ENCODE assay signal across 15 cellular contexts in the genomic region with DNA sequence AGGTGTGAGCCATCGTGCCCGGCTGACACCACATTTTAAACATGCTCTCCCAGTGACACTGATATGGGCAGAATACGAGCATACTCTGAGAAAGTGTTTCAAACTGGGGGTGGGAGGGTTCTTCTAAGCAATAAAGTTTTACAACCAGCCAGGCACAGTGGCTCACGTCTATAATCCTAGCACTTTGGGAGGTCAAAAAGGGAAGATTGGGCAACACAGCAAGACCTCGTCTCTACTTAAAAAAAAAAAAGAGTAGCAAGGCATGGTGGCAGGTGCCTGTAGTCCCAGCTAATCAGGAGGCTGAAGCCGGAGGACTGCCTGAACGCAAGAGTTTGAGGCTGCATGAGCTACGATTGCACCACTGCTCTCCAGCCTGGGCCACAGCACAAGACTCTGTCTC. TPM values are rescaled to one million over a fixed set of nuclear protein-coding genes. Genes with fewer than 3 reads are reported as not detected.
A peak's percentile ranks its signal among the peaks of the same experiment; 100 is the strongest.
DNase-seq lines count a peak whose midpoint lies in the region; ATAC-seq and TF ChIP-seq lines count a peak whose summit lies in the region.
"Had no signal": no experiment of that assay in that cellular context is flagged by ENCODE, and none has a peak within 500 bp of the region (broad histone marks: within the 10 kb centered on the region; RNA-seq: fewer than 3 reads in every experiment).

No MANE protein-coding gene starts in this region.

- 0 out of 2 replicates have a peak, but pooled peaks cover 19% of the 10 kb centered on the region for H3F3A ChIP-seq in GM23338 (replicated peaks; ENCODE audit: low read depth)

- H3K4me1 ChIP-seq in GM23338 (ENCODE audit: insufficient read depth), result no peaks in the 10 kb centered on the region; the same call in 1 of the 2 replicates

- H3K4me1 Mint-ChIP-seq in T-helper 2 cell treated with Interferon-gamma antibody and Interleukin-4, amounts not matched to agents 5 μg/mL and 100 μg/mL, for 36 hours (ENCODE audit: low read depth), result peaks cover 28% of the 10 kb centered on the region
- H3K4me1 Mint-ChIP-seq in GM23338, result peaks cover 12% of the 10 kb centered on the region
- peaks cover 38% of the 10 kb centered on the region for H3K4me1 Mint-ChIP-seq in activated naive CD8-positive, alpha-beta T cell treated with anti-CD3 and anti-CD28 coated beads for 36 hours
- peaks cover 22 to 27% of the 10 kb centered on the region in 2 donors for H3K4me1 Mint-ChIP-seq in natural killer cell treated with Interleukin-12 subunit alpha and Interleukin-12 subunit beta and Interleukin-15 and Interleukin-18, amount 100 ng/mL, for 72 hours (ENCODE audit: low read depth in 2 of 2)

- TF ChIP-seq CTCF in GM23338 (conservative IDR thresholded peaks at IDR 0.05; ENCODE audit: low read depth in 2 of 2), result no peak

- H2AFZ ChIP-seq in GM23338, result no peak overlapping the region

- ATAC-seq in GM23338 (no peak), HG03442 (IDR thresholded peaks at IDR 0.05; ENCODE audit: unreplicated experiment) (no peak)
- ATAC-seq in natural killer cell treated with Interleukin-12 subunit alpha and Interleukin-12 subunit beta and Interleukin-15 and Interleukin-18, amount 100 ng/mL, for 72 hours, result no peak
- ATAC-seq: HCT116, left ventricle myocardium superior had no signal

- H3K27me3 Mint-ChIP-seq in T-helper 2 cell treated with Interferon-gamma antibody and Interleukin-4, amounts not matched to agents 5 μg/mL and 100 μg/mL, for 36 hours (ENCODE audit: low read depth), result no peaks in the 10 kb centered on the region
- peaks cover 13% of the 10 kb centered on the region for H3K27me3 Mint-ChIP-seq in GM23338 (ENCODE audit: insufficient read depth, low read depth, poor library complexity)
- H3K27me3 Mint-ChIP-seq in activated naive CD8-positive, alpha-beta T cell treated with anti-CD3 and anti-CD28 coated beads for 36 hours, result no peaks in the 10 kb centered on the region
- no peaks in the 10 kb centered on the region for H3K27me3 Mint-ChIP-seq in natural killer cell treated with Interleukin-12 subunit alpha and Interleukin-12 subunit beta and Interleukin-15 and Interleukin-18, amount 100 ng/mL, for 72 hours

- H3K27ac Mint-ChIP-seq in T-helper 2 cell treated with Interferon-gamma antibody and Interleukin-4, amounts not matched to agents 5 μg/mL and 100 μg/mL, for 36 hours, result no peak overlapping the region
- H3K27ac Mint-ChIP-seq in GM23338, result no peak overlapping the region
- H3K27ac Mint-ChIP-seq in activated naive CD8-positive, alpha-beta T cell treated with anti-CD3 and anti-CD28 coated beads for 36 hours, result peak overlapping the region; percentile 38
- H3K27ac Mint-ChIP-seq in natural killer cell treated with Interleukin-12 subunit alpha and Interleukin-12 subunit beta and Interleukin-15 and Interleukin-18, amount 100 ng/mL, for 72 hours, result peak overlapping the region; percentile 88 to 97

- H4K20me1 ChIP-seq in GM23338 (replicated peaks; ENCODE audit: insufficient read depth), result peaks cover 23% of the 10 kb centered on the region

- peak overlapping the region; percentile 27 for H3K4me3 Mint-ChIP-seq in T-helper 2 cell treated with Interferon-gamma antibody and Interleukin-4, amounts not matched to agents 5 μg/mL and 100 μg/mL, for 36 hours
- H3K4me3 Mint-ChIP-seq in GM23338, result peak overlapping the region; percentile 21; the same call in 1 of the 3 replicates
- peak overlapping the region; percentile 14 for H3K4me3 Mint-ChIP-seq in activated naive CD8-positive, alpha-beta T cell treated with anti-CD3 and anti-CD28 coated beads for 36 hours
- peak overlapping the region; percentile 25 for H3K4me3 Mint-ChIP-seq in natural killer cell treated with Interleukin-12 subunit alpha and Interleukin-12 subunit beta and Interleukin-15 and Interleukin-18, amount 100 ng/mL, for 72 hours

- DNase-seq in T-helper 2 cell treated with Interferon-gamma antibody and Interleukin-4, amounts not matched to agents 5 μg/mL and 100 μg/mL, for 36 hours (ENCODE audit: low spot score), result no peak
- no peak for DNase-seq in T-helper 2 cell
- DNase-seq in GM23338 (ENCODE audit: low spot score), result no peak
- no peak for DNase-seq in activated naive CD8-positive, alpha-beta T cell treated with anti-CD3 and anti-CD28 coated beads for 36 hours
- no peak for DNase-seq in natural killer cell treated with Interleukin-12 subunit alpha and Interleukin-12 subunit beta and Interleukin-15 and Interleukin-18, amount 100 ng/mL, for 72 hours (ENCODE audit: low spot score)
- DNase-seq in HUDEP-2 (lab: John Stamatoyannopoulos, UW; ENCODE audit: unreplicated experiment in 76 of 76), result no peak
- DNase-seq in kidney glomerular epithelial cell (lab: John Stamatoyannopoulos, UW), result no peak
- DNase-seq: left ventricle myocardium superior, NCI-H2029 treated with DMSO at 0.1 percent for 48 hours, NCI-H69, Peyer's patch, substantia nigra had no signal

- H3K27ac ChIP-seq in GM23338 (ENCODE audit: low read depth), result no peak overlapping the region
- H3K27ac ChIP-seq: Peyer's patch had no signal

- no peaks in the 10 kb centered on the region for H3K9me2 ChIP-seq in GM23338 (ENCODE audit: insufficient read depth)

- peaks cover 12% of the 10 kb centered on the region for H3K36me3 ChIP-seq in GM23338 (ENCODE audit: insufficient read depth)

- peaks cover 47% of the 10 kb centered on the region for H3K79me2 ChIP-seq in GM23338 (replicated peaks; ENCODE audit: insufficient read depth)

- no peaks in the 10 kb centered on the region for H3K27me3 ChIP-seq in GM23338 (ENCODE audit: insufficient read depth)
- H3K27me3 ChIP-seq: Peyer's patch had no signal

- no peaks in the 10 kb centered on the region for H3K9me3 Mint-ChIP-seq in T-helper 2 cell treated with Interferon-gamma antibody and Interleukin-4, amounts not matched to agents 5 μg/mL and 100 μg/mL, for 36 hours
- H3K9me3 Mint-ChIP-seq in GM23338, result peaks cover 2% of the 10 kb centered on the region; the same call in 1 of the 3 replicates
- H3K9me3 Mint-ChIP-seq in activated naive CD8-positive, alpha-beta T cell treated with anti-CD3 and anti-CD28 coated beads for 36 hours, result no peaks in the 10 kb centered on the region
- H3K9me3 Mint-ChIP-seq in natural killer cell treated with Interleukin-12 subunit alpha and Interleukin-12 subunit beta and Interleukin-15 and Interleukin-18, amount 100 ng/mL, for 72 hours, result no peaks in the 10 kb centered on the region

- H3K36me3 Mint-ChIP-seq in T-helper 2 cell treated with Interferon-gamma antibody and Interleukin-4, amounts not matched to agents 5 μg/mL and 100 μg/mL, for 36 hours (ENCODE audit: low read depth), result peaks cover 37% of the 10 kb centered on the region
- peaks cover 37% of the 10 kb centered on the region for H3K36me3 Mint-ChIP-seq in GM23338 (ENCODE audit: low read depth)
- H3K36me3 Mint-ChIP-seq in activated naive CD8-positive, alpha-beta T cell treated with anti-CD3 and anti-CD28 coated beads for 36 hours, result peaks cover 40% of the 10 kb centered on the region
- H3K36me3 Mint-ChIP-seq in natural killer cell treated with Interleukin-12 subunit alpha and Interleukin-12 subunit beta and Interleukin-15 and Interleukin-18, amount 100 ng/mL, for 72 hours, result peaks cover 6% of the 10 kb centered on the region

- no peak overlapping the region for H3K4me3 ChIP-seq in GM23338
- H3K4me3 ChIP-seq: Peyer's patch, skin epidermis had no signal

- H3K4me2 ChIP-seq in GM23338, result no peak overlapping the region

TF ChIP-seq in GM23338, 12 proteins besides CTCF, POLR2A, EP300 and RAD21 (continues in another document):
- no peak for TF ChIP-seq JUNB (IDR thresholded peaks at IDR 0.05; ENCODE audit: unreplicated experiment)

RNA-seq across cellular contexts. Expression of gene GANAB, which starts 2.2 kb away (rescaled TPM):
- 267 and 272 TPM in 2 replicates for total RNA-seq in GM23338 (2014; rRNA removed; shearing (Covaris generic))
- 76.8 and 82.3 TPM in 2 replicates for polyA plus RNA-seq in GM23338 (2016; fragmentation: Nextera tagmentation; extraction: Ambion mirVana)
- total RNA-seq in activated naive CD8-positive, alpha-beta T cell treated with anti-CD3 and anti-CD28 coated beads for 36 hours, result 100 to 1,000 TPM; 198 to 211 TPM
- 100 to 1,000 TPM; 269 to 297 TPM for total RNA-seq in natural killer cell treated with Interleukin-12 subunit alpha and Interleukin-12 subunit beta and Interleukin-15 and Interleukin-18, amount 100 ng/mL, for 72 hours

RNA-seq across cellular contexts. Expression of gene INTS5, which starts 8.9 kb away (rescaled TPM):
- total RNA-seq in GM23338 (2014; rRNA removed; shearing (Covaris generic)), result 33.4 and 37.2 TPM in 2 replicates
- polyA plus RNA-seq in GM23338 (2016; fragmentation: Nextera tagmentation; extraction: Ambion mirVana), result 5.7 TPM in 2 replicates
- 10 to 100 TPM; 41.2 TPM for total RNA-seq in activated naive CD8-positive, alpha-beta T cell treated with anti-CD3 and anti-CD28 coated beads for 36 hours
- 10 to 100 TPM; 33.2 to 42.3 TPM for total RNA-seq in natural killer cell treated with Interleukin-12 subunit alpha and Interleukin-12 subunit beta and Interleukin-15 and Interleukin-18, amount 100 ng/mL, for 72 hours

RNA-seq across cellular contexts. Expression of gene C11orf98, which starts 20.8 kb away (rescaled TPM):
- total RNA-seq in GM23338 (2014; rRNA removed; shearing (Covaris generic)), result 110 and 132 TPM in 2 replicates
- polyA plus RNA-seq in GM23338 (2016; fragmentation: Nextera tagmentation; extraction: Ambion mirVana), result 479 and 507 TPM in 2 replicates
- 100 to 1,000 TPM; 147 to 159 TPM for total RNA-seq in activated naive CD8-positive, alpha-beta T cell treated with anti-CD3 and anti-CD28 coated beads for 36 hours
- total RNA-seq in natural killer cell treated with Interleukin-12 subunit alpha and Interleukin-12 subunit beta and Interleukin-15 and Interleukin-18, amount 100 ng/mL, for 72 hours, result 100 to 1,000 TPM; 131 to 149 TPM

RNA-seq across cellular contexts. Expression of gene CSKMT, which starts 20.9 kb away (rescaled TPM):
- total RNA-seq in GM23338 (2014; rRNA removed; shearing (Covaris generic)), result 8.0 and 26.4 TPM in 2 replicates
- polyA plus RNA-seq in GM23338 (2016; fragmentation: Nextera tagmentation; extraction: Ambion mirVana), result 25.6 and 30.0 TPM in 2 replicates
- total RNA-seq in activated naive CD8-positive, alpha-beta T cell treated with anti-CD3 and anti-CD28 coated beads for 36 hours, result 10 to 100 TPM; 28.7 to 39.7 TPM
- 100 to 1,000 TPM in 1 of 2 donors, 10 to 100 TPM in 1; 30.0 to 121 TPM for total RNA-seq in natural killer cell treated with Interleukin-12 subunit alpha and Interleukin-12 subunit beta and Interleukin-15 and Interleukin-18, amount 100 ng/mL, for 72 hours

RNA-seq across cellular contexts. Expression of gene B3GAT3, which starts 22.4 kb away (rescaled TPM):
- 18.4 and 21.1 TPM in 2 replicates for total RNA-seq in GM23338 (2014; rRNA removed; shearing (Covaris generic))
- polyA plus RNA-seq in GM23338 (2016; fragmentation: Nextera tagmentation; extraction: Ambion mirVana), result 16.4 and 16.6 TPM in 2 replicates
- 10 to 100 TPM; 63.0 to 68.7 TPM for total RNA-seq in activated naive CD8-positive, alpha-beta T cell treated with anti-CD3 and anti-CD28 coated beads for 36 hours
- total RNA-seq in natural killer cell treated with Interleukin-12 subunit alpha and Interleukin-12 subunit beta and Interleukin-15 and Interleukin-18, amount 100 ng/mL, for 72 hours, result 10 to 100 TPM; 72.8 to 98.7 TPM

Comparison
In these comparisons a context has a peak if more than half of its experiments do, and no peak if none do; other contexts are left out.
1. H3K27ac Mint-ChIP-seq: peak in activated naive CD8-positive, alpha-beta T cell treated with anti-CD3 and anti-CD28 coated beads for 36 hours (single experiment) and natural killer cell treated with Interleukin-12 subunit alpha and Interleukin-12 subunit beta and Interleukin-15 and Interleukin-18, amount 100 ng/mL, for 72 hours (2 of 2); none in T-helper 2 cell treated with Interferon-gamma antibody and Interleukin-4, amounts not matched to agents 5 μg/mL and 100 μg/mL, for 36 hours (single experiment) and GM23338 (single experiment).
2. Peak in every context shown above with its lines, with median percentiles within 50 percentile points of each other: H3K4me3 Mint-ChIP-seq.